Comparison of ENCODE assay signal across 7 cellular contexts in genomic region chr14:106185174-106185836, GRCh38.
DNase-seq lines count a peak whose midpoint lies in the region; ATAC-seq and TF ChIP-seq lines count a peak whose summit lies in the region.
"Not testable (repeated sequence)": the region's sequence is repeated elsewhere in the genome, so short reads cannot be mapped to it uniquely, and the experiment has no call there.

No MANE protein-coding gene starts in this region.

- intact Hi-C loops in CD4-positive, alpha-beta T cell (cut with DNase I, micrococcal nuclease) = loop anchor here in 1 of 2 experiments (5.0 kb wide), 1 partner anchor 68 kb away; no protein-coding TSS in a partner anchor

- peak overlapping the region; percentile 62 for H3K4me3 Mint-ChIP-seq in CD4-positive, alpha-beta T cell
- H3K4me3 Mint-ChIP-seq in activated CD4-positive, alpha-beta T cell treated with anti-CD3 and anti-CD28 coated beads, Interleukin-2, amount 10 ng/mL, durations not matched to agents 7 days and 5 days = peak overlapping the region; percentile 47
- peak overlapping the region; percentile 56 for H3K4me3 Mint-ChIP-seq in activated T-helper 17 cell treated with anti-CD3 and anti-CD28 coated beads, Interleukin-2, amount 50 U/mL, for 72 hours
- peak overlapping the region; percentile 44 for H3K4me3 Mint-ChIP-seq in central memory CD8-positive, alpha-beta T cell
- peak overlapping the region; percentile 36 to 81 (median 60) for H3K4me3 Mint-ChIP-seq in naive thymus-derived CD8-positive, alpha-beta T cell

- not testable (repeated sequence) for TF ChIP-seq CTCF in CD4-positive, alpha-beta T cell (IDR thresholded peaks at IDR 0.05); Peyer's patch (IDR thresholded peaks at IDR 0.05)

- H3K9me3 ChIP-seq in CD4-positive, alpha-beta T cell (ENCODE audit: control insufficient read depth, low read length); Peyer's patch: not testable (repeated sequence)

- peaks cover 45% of the 10 kb centered on the region for H3K4me1 Mint-ChIP-seq in CD4-positive, alpha-beta T cell (ENCODE audit: low read depth)
- H3K4me1 Mint-ChIP-seq in activated CD4-positive, alpha-beta T cell treated with anti-CD3 and anti-CD28 coated beads, Interleukin-2, amount 10 ng/mL, durations not matched to agents 7 days and 5 days = peaks cover 37% of the 10 kb centered on the region
- H3K4me1 Mint-ChIP-seq in activated T-helper 17 cell treated with anti-CD3 and anti-CD28 coated beads, Interleukin-2, amount 50 U/mL, for 72 hours = peaks cover 29% of the 10 kb centered on the region
- H3K4me1 Mint-ChIP-seq in central memory CD8-positive, alpha-beta T cell = peaks cover 16% of the 10 kb centered on the region
- peaks cover 4 to 35% (median 31%) of the 10 kb centered on the region in 4 donors for H3K4me1 Mint-ChIP-seq in naive thymus-derived CD8-positive, alpha-beta T cell

- TF ChIP-seq POLR2A in Peyer's patch (IDR thresholded peaks at IDR 0.05) = not testable (repeated sequence)

- H3K27ac ChIP-seq in CD4-positive, alpha-beta T cell (ENCODE audit: low read depth, low read length) = peak overlapping the region; percentile 5
- peak overlapping the region in 3 of 4 donors; percentile 38 to 63 (median 62) for H3K27ac ChIP-seq in Peyer's patch

- not testable (repeated sequence) for H3K27me3 ChIP-seq in CD4-positive, alpha-beta T cell (ENCODE audit: control insufficient read depth, insufficient read depth, low read length); Peyer's patch

- H3K36me3 ChIP-seq in Peyer's patch = not testable (repeated sequence)

- not testable (repeated sequence) for DNase-seq in CD4-positive, alpha-beta T cell; Peyer's patch; activated CD4-positive, alpha-beta T cell treated with anti-CD3 and anti-CD28 coated beads, Interleukin-2, amount 10 ng/mL, durations not matched to agents 7 days and 5 days; central memory CD8-positive, alpha-beta T cell (ENCODE audit: low spot score in 2 of 2); naive thymus-derived CD8-positive, alpha-beta T cell

- ATAC-seq in CD4-positive, alpha-beta T cell (ENCODE audit: poor library complexity) = peak; percentile 2
- peak; percentile 36 for ATAC-seq in GM19463 (IDR thresholded peaks at IDR 0.05; ENCODE audit: unreplicated experiment)
- ATAC-seq in activated T-helper 17 cell treated with anti-CD3 and anti-CD28 coated beads, Interleukin-2, amount 50 U/mL, for 72 hours (replicated peaks) = peak; percentile 23
- ATAC-seq in central memory CD8-positive, alpha-beta T cell (replicated peaks; ENCODE audit: extremely low read depth, poor library complexity, severe bottlenecking) = peak; percentile 9
- not testable (repeated sequence) for ATAC-seq in naive thymus-derived CD8-positive, alpha-beta T cell

- H3K4me1 ChIP-seq in Peyer's patch = not testable (repeated sequence)

- H3K4me3 ChIP-seq in Peyer's patch = not testable (repeated sequence)

- H3K36me3 Mint-ChIP-seq in CD4-positive, alpha-beta T cell (ENCODE audit: low read depth); activated CD4-positive, alpha-beta T cell treated with anti-CD3 and anti-CD28 coated beads, Interleukin-2, amount 10 ng/mL, durations not matched to agents 7 days and 5 days (ENCODE audit: low read depth); activated T-helper 17 cell treated with anti-CD3 and anti-CD28 coated beads, Interleukin-2, amount 50 U/mL, for 72 hours (ENCODE audit: low read depth); central memory CD8-positive, alpha-beta T cell (ENCODE audit: insufficient read depth); naive thymus-derived CD8-positive, alpha-beta T cell: not testable (repeated sequence)

- POLR2A ChIA-PET in CD4-positive, alpha-beta T cell (lab: Charles Lee) = interaction anchor here (0.7 to 1.3 kb wide), 5 partner anchors 9 to 43 kb away, joined by 3 to 6 read pairs (median 4); no protein-coding TSS in a partner anchor
- POLR2A ChIA-PET in activated CD4-positive, alpha-beta T cell treated with anti-CD3 and anti-CD28 coated beads, Interleukin-2, amount 10 ng/mL, durations not matched to agents 7 days and 5 days (lab: Charles Lee) = not testable (repeated sequence)
- POLR2A ChIA-PET in naive thymus-derived CD8-positive, alpha-beta T cell (lab: Charles Lee) = interaction anchor here (0.6 kb wide), 1 partner anchor 15 kb away, joined by 3 read pairs; no protein-coding TSS in a partner anchor

- H3K9me3 Mint-ChIP-seq in CD4-positive, alpha-beta T cell; activated CD4-positive, alpha-beta T cell treated with anti-CD3 and anti-CD28 coated beads, Interleukin-2, amount 10 ng/mL, durations not matched to agents 7 days and 5 days; activated T-helper 17 cell treated with anti-CD3 and anti-CD28 coated beads, Interleukin-2, amount 50 U/mL, for 72 hours; central memory CD8-positive, alpha-beta T cell; naive thymus-derived CD8-positive, alpha-beta T cell: not testable (repeated sequence)

- CTCF ChIA-PET in CD4-positive, alpha-beta T cell (lab: Charles Lee) = interaction anchor here (0.7 to 2.7 kb wide), 9 partner anchors 10 to 73 kb away, joined by 3 to 14 read pairs (median 4); no protein-coding TSS in a partner anchor
- CTCF ChIA-PET in activated CD4-positive, alpha-beta T cell treated with anti-CD3 and anti-CD28 coated beads, Interleukin-2, amount 10 ng/mL, durations not matched to agents 7 days and 5 days (lab: Charles Lee) = interaction anchor here (0.6 to 2.9 kb wide), 9 partner anchors 12 to 282 kb away, joined by 3 to 12 read pairs (median 4); no protein-coding TSS in a partner anchor

- H3K27me3 Mint-ChIP-seq in CD4-positive, alpha-beta T cell; activated T-helper 17 cell treated with anti-CD3 and anti-CD28 coated beads, Interleukin-2, amount 50 U/mL, for 72 hours; central memory CD8-positive, alpha-beta T cell; naive thymus-derived CD8-positive, alpha-beta T cell: not testable (repeated sequence)
- peaks cover 29% of the 10 kb centered on the region for H3K27me3 Mint-ChIP-seq in activated CD4-positive, alpha-beta T cell treated with anti-CD3 and anti-CD28 coated beads, Interleukin-2, amount 10 ng/mL, durations not matched to agents 7 days and 5 days

- peak overlapping the region; percentile 72 for H3K27ac Mint-ChIP-seq in CD4-positive, alpha-beta T cell
- peak overlapping the region; percentile 77 for H3K27ac Mint-ChIP-seq in activated CD4-positive, alpha-beta T cell treated with anti-CD3 and anti-CD28 coated beads, Interleukin-2, amount 10 ng/mL, durations not matched to agents 7 days and 5 days
- H3K27ac Mint-ChIP-seq in activated T-helper 17 cell treated with anti-CD3 and anti-CD28 coated beads, Interleukin-2, amount 50 U/mL, for 72 hours = peak overlapping the region; percentile 52
- peak overlapping the region; percentile 65 for H3K27ac Mint-ChIP-seq in central memory CD8-positive, alpha-beta T cell (ENCODE audit: low read depth)
- H3K27ac Mint-ChIP-seq in naive thymus-derived CD8-positive, alpha-beta T cell = peak overlapping the region; percentile 4 to 95 (median 84)
